In genomic region chr10:99872367-99873162, GRCh38 we compare ENCODE assay signal across 1 cellular context.
TF ChIP-seq lines count a peak whose summit lies in the region.

No MANE protein-coding gene starts in this region.

TF ChIP-seq in WTC11, 78 proteins besides CTCF, POLR2A, EP300 and RAD21 (continued from another document):
- TF ChIP-seq ZMAT4 (CRISPR knock-in tag; IDR thresholded peaks at IDR 0.05): no peak
- no peak for TF ChIP-seq E2F4 (CRISPR knock-in tag; IDR thresholded peaks at IDR 0.05; ENCODE audit: borderline replicate concordance, low read depth)
- TF ChIP-seq ZBTB43 (CRISPR knock-in tag; IDR thresholded peaks at IDR 0.05): no peak
- TF ChIP-seq TP53 (CRISPR knock-in tag; IDR thresholded peaks at IDR 0.05): no peak
- TF ChIP-seq, protein P1, sequence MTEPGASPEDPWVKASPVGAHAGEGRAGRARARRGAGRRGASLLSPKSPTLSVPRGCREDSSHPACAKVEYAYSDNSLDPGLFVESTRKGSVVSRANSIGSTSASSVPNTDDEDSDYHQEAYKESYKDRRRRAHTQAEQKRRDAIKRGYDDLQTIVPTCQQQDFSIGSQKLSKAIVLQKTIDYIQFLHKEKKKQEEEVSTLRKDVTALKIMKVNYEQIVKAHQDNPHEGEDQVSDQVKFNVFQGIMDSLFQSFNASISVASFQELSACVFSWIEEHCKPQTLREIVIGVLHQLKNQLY (CRISPR knock-in tag; IDR thresholded peaks at IDR 0.05): no peak
- TF ChIP-seq FOXP1 (CRISPR knock-in tag; IDR thresholded peaks at IDR 0.05; ENCODE audit: borderline replicate concordance): no peak
- TF ChIP-seq ERG (CRISPR knock-in tag; IDR thresholded peaks at IDR 0.05): no peak
- no peak for TF ChIP-seq E2F5 (CRISPR knock-in tag; IDR thresholded peaks at IDR 0.05)
- no peak for TF ChIP-seq ZNF281 (CRISPR knock-in tag; IDR thresholded peaks at IDR 0.05)
